In genomic region chr16:88945473-88945872, GRCh38 we compare ENCODE assay signal across 1 cellular context.
TF ChIP-seq lines count a peak whose summit lies in the region.

No MANE protein-coding gene starts in this region.

TF ChIP-seq in HEK293, 187 proteins besides CTCF, POLR2A, EP300 and RAD21 (continued from another document):
- TF ChIP-seq TRIM28 (IDR thresholded peaks at IDR 0.05; ENCODE audit: borderline replicate concordance, low read length) (no peak), RBAK (tag by site-specific recombination; IDR thresholded peaks at IDR 0.05) (no peak)
TF ChIP-seq in HEK293: peak in this region for 1.
